14 cellular contexts compared by ENCODE assay signal in genomic region chr1:41870076-41870562, GRCh38. TPM values are rescaled to one million over a fixed set of nuclear protein-coding genes. Genes with fewer than 3 reads are reported as not detected.
DNase-seq lines count a peak whose midpoint lies in the region; ATAC-seq, FAIRE-seq and TF ChIP-seq lines count a peak whose summit lies in the region.
"Had no signal": no experiment of that assay in that cellular context is flagged by ENCODE, and none has a peak within 500 bp of the region (broad histone marks: within the 10 kb centered on the region; RNA-seq: fewer than 3 reads in every experiment).

No MANE protein-coding gene starts in this region.

- TF ChIP-seq RAD21 in K562 (CRISPR knock-in tag; conservative IDR thresholded peaks at IDR 0.05 in 1 of 2, IDR thresholded peaks at IDR 0.05 in 1 of 2), result no peak

- H3K4me2 ChIP-seq in K562 (ENCODE audit: insufficient read depth, low read length) (no peak overlapping the region), neural progenitor cell (no peak overlapping the region)

- H3K27me3 Mint-ChIP-seq in activated CD4-positive, alpha-beta T cell treated with anti-CD3 and anti-CD28 coated beads for 36 hours, result no peaks in the 10 kb centered on the region
- peaks cover 10% of the 10 kb centered on the region for H3K27me3 Mint-ChIP-seq in neural progenitor cell (ENCODE audit: insufficient read depth, low read depth)

- no peak overlapping the region for H3K27ac ChIP-seq in K562 (ENCODE audit: extremely low read depth, low read depth, low read length)
- H3K27ac ChIP-seq in neural progenitor cell, result no peak overlapping the region
- H3K27ac ChIP-seq: pancreas, upper lobe of left lung had no signal

- POLR2A ChIA-PET in activated CD4-positive, alpha-beta T cell treated with anti-CD3 and anti-CD28 coated beads for 36 hours (lab: Charles Lee), result no interaction called here
- POLR2A ChIA-PET in K562 (lab: Yijun Ruan, JAX), result no interaction called here

- TF ChIP-seq CTCF in NB4 (IDR thresholded peaks at IDR 0.05; ENCODE audit: low read depth, low read length), result no peak
- no peak for TF ChIP-seq CTCF in K562 (IDR thresholded peaks at IDR 0.05 in 2 of 3, conservative IDR thresholded peaks at IDR 0.05 in 1 of 3; ENCODE audit: insufficient read depth in 2 of 3, low read depth in 1 of 3, low read length in 3 of 3)
- TF ChIP-seq CTCF in retinal pigment epithelial cell (conservative IDR thresholded peaks at IDR 0.05; ENCODE audit: low read depth, low read length), result no peak
- no peak for TF ChIP-seq CTCF in lower leg skin (IDR thresholded peaks at IDR 0.05)
- TF ChIP-seq CTCF in neural progenitor cell (IDR thresholded peaks at IDR 0.05), result no peak

- no peaks in the 10 kb centered on the region for H3K36me3 Mint-ChIP-seq in activated CD4-positive, alpha-beta T cell treated with anti-CD3 and anti-CD28 coated beads for 36 hours (ENCODE audit: low read depth)
- H3K36me3 Mint-ChIP-seq in neural progenitor cell, result no peaks in the 10 kb centered on the region

- no peak for DNase-seq in activated CD4-positive, alpha-beta T cell treated with anti-CD3 and anti-CD28 coated beads for 36 hours
- no peak for DNase-seq in activated CD4-positive, alpha-beta T cell treated with anti-CD3 and anti-CD28 coated beads for 1 hour
- DNase-seq in NB4 (ENCODE audit: low read depth) (peak; percentile 69), K562 (ENCODE audit: extremely low read depth in 1 of 4, low spot score in 3 of 4) (peak in 3 of 4 experiments; percentile 28 to 54 (median 50)), retinal pigment epithelial cell (ENCODE audit: low read depth) (peak; percentile 44), posterior cingulate gyrus (no peak), lower leg skin (ENCODE audit: low spot score in 2 of 2) (no peak), neural progenitor cell (ENCODE audit: low spot score) (no peak)
- DNase-seq: ACHN; activated CD4-positive, CD25-positive, alpha-beta regulatory T cell; Karpas-422; pancreas; upper lobe of left lung had no signal

- intact Hi-C loops in activated CD4-positive, alpha-beta T cell treated with anti-CD3 and anti-CD28 coated beads for 36 hours (cut with DNase I, micrococcal nuclease), result no loop called here
- intact Hi-C loops in K562 (cut with micrococcal nuclease), result no loop called here
- intact Hi-C loops in posterior cingulate gyrus (cut with DNase I), result no loop called here
- intact Hi-C loops in lower leg skin (cut with DNase I; ENCODE audit: low total_unique reads), result no loop called here

- H4K20me1 ChIP-seq in K562 (replicated peaks; ENCODE audit: control insufficient read depth, insufficient read depth, low read length) (0 out of 2 replicates have a peak, but pooled peaks cover 4% of the 10 kb centered on the region), neural progenitor cell (ENCODE audit: low read depth) (no peaks in the 10 kb centered on the region)

- H3K4me1 ChIP-seq in K562 (replicated peaks in 1 of 2; ENCODE audit: control insufficient read depth in 2 of 2, insufficient read depth in 2 of 2, low read length in 2 of 2) (no peaks in the 10 kb centered on the region), neural progenitor cell (peaks cover 20% of the 10 kb centered on the region)
- H3K4me1 ChIP-seq: pancreas had no signal

- in situ Hi-C loops in K562 (cut with MboI), result no loop called here

- H3K79me2 ChIP-seq in K562 (ENCODE audit: control insufficient read depth, insufficient read depth, low read length), result no peaks in the 10 kb centered on the region
- no peaks in the 10 kb centered on the region for H3K79me2 ChIP-seq in neural progenitor cell (ENCODE audit: low read depth)

- BruUV-seq in K562 (replicated peaks; lab: Mats Ljungman, UMichigan), result no TSS peak

- H3K36me3 ChIP-seq in K562 (ENCODE audit: control insufficient read depth, insufficient read depth, low read length) (no peaks in the 10 kb centered on the region), neural progenitor cell (no peaks in the 10 kb centered on the region)
- H3K36me3 ChIP-seq: pancreas, upper lobe of left lung had no signal

- H3K9me3 Mint-ChIP-seq in activated CD4-positive, alpha-beta T cell treated with anti-CD3 and anti-CD28 coated beads for 36 hours (ENCODE audit: low read depth), result no peaks in the 10 kb centered on the region
- H3K9me3 Mint-ChIP-seq in neural progenitor cell, result no peaks in the 10 kb centered on the region

- CTCF ChIA-PET in activated CD4-positive, alpha-beta T cell treated with anti-CD3 and anti-CD28 coated beads for 36 hours (lab: Charles Lee), result no interaction called here
- CTCF ChIA-PET in K562 (lab: Yijun Ruan, JAX; ENCODE audit: low intra/inter-chr PET ratio), result no interaction called here

- H3K4me3 Mint-ChIP-seq in activated CD4-positive, alpha-beta T cell treated with anti-CD3 and anti-CD28 coated beads for 36 hours, result no peak overlapping the region
- H3K4me3 Mint-ChIP-seq in neural progenitor cell, result no peak overlapping the region

- no peak overlapping the region for H3K27ac Mint-ChIP-seq in activated CD4-positive, alpha-beta T cell treated with anti-CD3 and anti-CD28 coated beads for 36 hours
- no peak overlapping the region for H3K27ac Mint-ChIP-seq in neural progenitor cell

- no peak for FAIRE-seq in K562 (lab: Jason Lieb, UNC)
- FAIRE-seq: pancreas had no signal

- H2AFZ ChIP-seq in K562 (ENCODE audit: low read depth, low read length) (no peak overlapping the region), neural progenitor cell (replicated peaks) (no peak overlapping the region)

- H3K27me3 ChIP-seq in K562 (ENCODE audit: control insufficient read depth in 2 of 2, insufficient read depth in 2 of 2, low read length in 2 of 2), result peaks cover 9 to 46% of the 10 kb centered on the region in 2 experiments; a peak in 4 of 5 replicates
- no peaks in the 10 kb centered on the region for H3K27me3 ChIP-seq in neural progenitor cell
- H3K27me3 ChIP-seq: pancreas, upper lobe of left lung had no signal

- no peak for TF ChIP-seq POLR2A in NB4 (IDR thresholded peaks at IDR 0.05; ENCODE audit: extremely low read depth, insufficient read length)
- no peak for TF ChIP-seq POLR2A in K562 (conservative IDR thresholded peaks at IDR 0.05)
- no peak for TF ChIP-seq POLR2A in lower leg skin (IDR thresholded peaks at IDR 0.05)

- H3K4me1 Mint-ChIP-seq in activated CD4-positive, alpha-beta T cell treated with anti-CD3 and anti-CD28 coated beads for 36 hours, result peaks cover 37% of the 10 kb centered on the region
- peaks cover 24% of the 10 kb centered on the region for H3K4me1 Mint-ChIP-seq in neural progenitor cell

- peaks cover 19% of the 10 kb centered on the region for H3F3A ChIP-seq in neural progenitor cell (ENCODE audit: low read depth)

- peak; percentile 60 for ATAC-seq in activated CD4-positive, alpha-beta T cell treated with anti-CD3 and anti-CD28 coated beads for 36 hours
- ATAC-seq in K562, result no peak
- ATAC-seq: left lobe of liver, pancreas had no signal

- H3K4me3 ChIP-seq in NB4 (ENCODE audit: low read depth, low read length) (no peak overlapping the region), K562 (no peak overlapping the region), retinal pigment epithelial cell (ENCODE audit: low read length) (no peak overlapping the region), lower leg skin (ENCODE audit: low read depth, poor library complexity, severe bottlenecking) (no peak overlapping the region), neural progenitor cell (no peak overlapping the region)
- H3K4me3 ChIP-seq: pancreas, upper lobe of left lung had no signal

- peak; percentile 73 for TF ChIP-seq EP300 in K562 (IDR thresholded peaks at IDR 0.05; ENCODE audit: low read length)

- 0% methylated on average over 7 of the region's 7 CpGs for WGBS in K562 (ENCODE audit: insufficient coverage, low coverage, missing lambda C conversion rate)
- WGBS in lower leg skin, 2 donors, result 49 to 59% methylated on average over 7 of the region's 7 CpGs

- no peaks in the 10 kb centered on the region for H3K9me1 ChIP-seq in K562 (ENCODE audit: control insufficient read depth, insufficient read depth, low read length)

- no peak overlapping the region for H3K9ac ChIP-seq in K562 (ENCODE audit: insufficient read depth in 1 of 2, low read depth in 2 of 2, low read length in 2 of 2)
- no peak overlapping the region for H3K9ac ChIP-seq in neural progenitor cell

- no peaks in the 10 kb centered on the region for H3K9me3 ChIP-seq in K562 (replicated peaks; ENCODE audit: control insufficient read depth, insufficient read depth, low read depth, low read length)
- H3K9me3 ChIP-seq in neural progenitor cell (ENCODE audit: low read depth), result no peaks in the 10 kb centered on the region
- H3K9me3 ChIP-seq: pancreas, upper lobe of left lung had no signal

TF ChIP-seq in K562, 482 proteins besides CTCF, POLR2A, EP300 and RAD21 (continues in another document):
- TF ChIP-seq SMARCE1 (IDR thresholded peaks at IDR 0.05), result peak; percentile 97
- no peak for TF ChIP-seq GATA2 (CRISPR knock-in tag; IDR thresholded peaks at IDR 0.05)
- peak; percentile 100 for TF ChIP-seq FOSL1 (tag; conservative IDR thresholded peaks at IDR 0.05)
- no peak for TF ChIP-seq MAX (CRISPR knock-in tag; IDR thresholded peaks at IDR 0.05)

RNA-seq across cellular contexts. Expression of gene HIVEP3, which starts 48.6 kb away (rescaled TPM):
- 10 to 100 TPM; 29.4 to 39.6 TPM for total RNA-seq in activated CD4-positive, alpha-beta T cell treated with anti-CD3 and anti-CD28 coated beads for 36 hours
- 1.9 and 2.5 TPM in 2 replicates for total RNA-seq in K562 (2011; cell fraction: chromatin; rRNA removed; ENCODE audit: low replicate concordance)
- total RNA-seq in K562 (2011; cell fraction: nucleolus; rRNA removed), result 0.83 and 2.0 TPM in 2 replicates
- total RNA-seq in K562 (2011; cell fraction: nucleoplasm; rRNA removed), result 1.5 and 2.0 TPM in 2 replicates
- 0.09 and 0.16 TPM in 2 replicates for total RNA-seq in K562 (2014; rRNA removed)
- total RNA-seq in K562 (2014; rRNA removed; fragmentation: Illumina TruSeq; extraction: Trizol), result 0.26 and 0.33 TPM in 2 replicates
- total RNA-seq in K562 (2015; rRNA removed; fragmentation: Illumina TruSeq; extraction: Trizol), result 0.11 and 0.23 TPM in 2 replicates
- total RNA-seq in K562 (2021), result 0.58 and 0.63 TPM in 2 replicates
- polyA plus RNA-seq in K562 (2011; rRNA removed), result 0.23 and 0.35 TPM in 2 replicates
- polyA plus RNA-seq in K562 (2011; cell fraction: cytosol; rRNA removed), result 0.28 and 0.54 TPM in 2 replicates
- polyA plus RNA-seq in K562 (2011; cell fraction: nucleus; rRNA removed), result 0.38 and 0.65 TPM in 2 replicates
- 0.43 and 0.93 TPM in 2 replicates for polyA plus RNA-seq in K562 (2012)
- polyA plus RNA-seq in K562 (2014; fragmentation: Illumina TruSeq; extraction: Trizol), result 0.53 and 0.55 TPM in 2 replicates
- under 1 TPM in 1 of 2 experiments, not detected in 1; 0.11 TPM for polyA plus RNA-seq in K562 (2014; fragmentation: Nextera tagmentation; extraction: Ambion mirVana)
- 0.15 and 0.49 TPM in 2 replicates for polyA plus RNA-seq in K562 (2014; rRNA removed)
- 0.45 and 0.74 TPM in 2 replicates for polyA minus RNA-seq in K562 (2011; rRNA and poly(A)+ RNA removed)
- 0.55 TPM in 1 of 2 replicates, not detected in the other for polyA minus RNA-seq in K562 (2011; cell fraction: cytosol; rRNA and poly(A)+ RNA removed)
- 0.11 and 0.40 TPM in 2 replicates for polyA minus RNA-seq in K562 (2011; cell fraction: nucleus; rRNA and poly(A)+ RNA removed)
- total RNA-seq in lower leg skin, result 10 to 100 TPM in 2 of 4 donors, 1 to 10 TPM in 2; 5.3 to 17.3 (median 9.1) TPM
- 0.37 and 1.1 TPM in 2 replicates for total RNA-seq in neural progenitor cell (ENCODE audit: low replicate concordance)

Comparison
In these comparisons a context has a peak if more than half of its experiments do, and no peak if none do; other contexts are left out.
1. DNase-seq: peak in NB4 (single experiment), K562 (3 of 4) and retinal pigment epithelial cell (single experiment); none in activated CD4-positive, alpha-beta T cell treated with anti-CD3 and anti-CD28 coated beads for 36 hours (single experiment), activated CD4-positive, alpha-beta T cell treated with anti-CD3 and anti-CD28 coated beads for 1 hour (single experiment), posterior cingulate gyrus (0 of 10), lower leg skin (0 of 2) and neural progenitor cell (single experiment).